In the genomic region with DNA sequence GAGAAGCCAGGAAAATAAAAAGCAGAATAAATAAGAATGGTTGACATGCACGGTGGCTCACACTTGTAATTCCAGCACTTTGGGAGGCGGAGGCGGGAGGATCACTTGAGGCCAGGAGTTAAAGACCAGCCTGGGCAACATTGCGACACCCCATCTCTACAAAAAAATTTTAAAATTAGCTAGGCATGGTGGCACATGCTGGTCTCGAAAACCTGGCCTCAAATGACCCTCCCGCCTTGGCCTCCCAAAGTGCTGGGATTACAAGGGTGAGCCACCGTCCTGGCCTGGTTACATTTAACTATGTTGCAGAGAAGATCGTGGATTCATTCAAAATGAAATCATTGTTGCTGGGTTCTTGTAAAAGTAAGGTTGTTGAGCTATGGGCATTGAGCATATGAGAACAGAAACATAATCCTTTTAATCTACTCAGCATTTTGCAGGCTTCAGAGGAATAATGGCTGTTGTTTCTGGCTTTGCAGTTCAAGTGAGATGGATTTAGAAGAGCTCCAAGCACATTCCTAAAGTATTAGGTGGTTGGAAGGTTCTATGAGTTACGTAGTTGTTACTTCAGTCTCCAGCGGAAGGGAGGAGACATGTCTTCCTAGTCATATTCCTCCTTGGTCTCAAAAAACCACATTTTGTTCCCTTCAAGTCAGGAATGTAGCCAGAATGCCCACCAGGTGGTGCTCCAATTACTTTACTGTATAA, we compare ENCODE assay signal across 8 cellular contexts. TPM values are rescaled to one million over a fixed set of nuclear protein-coding genes. Genes with fewer than 3 reads are reported as not detected.
DNase-seq lines count a peak whose midpoint lies in the region; ATAC-seq and TF ChIP-seq lines count a peak whose summit lies in the region.

No MANE protein-coding gene starts in this region.

- H3K27ac Mint-ChIP-seq in activated T-cell treated with anti-CD3 and anti-CD28 coated beads, Interleukin-2, amount 50 U/mL, for 72 hours: no peak overlapping the region

- peak overlapping the region; percentile 80 for H3K27ac ChIP-seq in AG04450 (ENCODE audit: low read depth, low read length)
- H3K27ac ChIP-seq in smooth muscle cell (ENCODE audit: low read depth): peak overlapping the region; percentile 58

- H3K36me3 ChIP-seq in smooth muscle cell (ENCODE audit: low read depth): no peaks in the 10 kb centered on the region

- peak in 1 of 2 donors; percentile 33 for ATAC-seq in activated T-cell treated with anti-CD3 and anti-CD28 coated beads, Interleukin-2, amount 50 U/mL, for 72 hours (replicated peaks in 1 of 2)
- ATAC-seq in left cardiac atrium: peak; percentile 34 to 96
- no peak for ATAC-seq in GM21528 (IDR thresholded peaks at IDR 0.05; ENCODE audit: low FRiP score, unreplicated experiment)
- no peak for ATAC-seq in HG03175 (IDR thresholded peaks at IDR 0.05; ENCODE audit: unreplicated experiment)

- TF ChIP-seq CTCF in AG04450 (IDR thresholded peaks at IDR 0.05; ENCODE audit: low read depth, low read length) (peak; percentile 57), GM12865 (IDR thresholded peaks at IDR 0.05; ENCODE audit: insufficient read depth, low read depth, low read length, missing control alignments) (peak; percentile 41), smooth muscle cell (IDR thresholded peaks at IDR 0.05; ENCODE audit: borderline replicate concordance, insufficient read depth, poor library complexity, severe bottlenecking) (peak; percentile 68)

- no peak overlapping the region for H3K4me2 ChIP-seq in smooth muscle cell

- H3K9ac ChIP-seq in smooth muscle cell (ENCODE audit: low read depth): no peak overlapping the region

- WGBS in smooth muscle cell (ENCODE audit: low lambda C conversion rate): 52% methylated on average over 10 of the region's 10 CpGs

- H3K9me3 ChIP-seq in AG04450 (ENCODE audit: control insufficient read depth, insufficient read depth, low read length) (no peaks in the 10 kb centered on the region), smooth muscle cell (replicated peaks; ENCODE audit: low read depth) (no peaks in the 10 kb centered on the region)

- H3K27me3 Mint-ChIP-seq in activated T-cell treated with anti-CD3 and anti-CD28 coated beads, Interleukin-2, amount 50 U/mL, for 72 hours (ENCODE audit: low read depth): peaks cover 17% of the 10 kb centered on the region

- H3K4me3 ChIP-seq in AG04450 (ENCODE audit: low read depth, low read length) (no peak overlapping the region), GM12865 (ENCODE audit: low read depth, low read length) (no peak overlapping the region), smooth muscle cell (no peak overlapping the region)

- peaks cover 17% of the 10 kb centered on the region for H3F3A ChIP-seq in smooth muscle cell (ENCODE audit: low read depth)

- H3K27me3 ChIP-seq in AG04450 (ENCODE audit: control insufficient read depth, insufficient read depth, low read length): no peaks in the 10 kb centered on the region
- H3K27me3 ChIP-seq in smooth muscle cell (ENCODE audit: low read depth): no peaks in the 10 kb centered on the region

- H2AFZ ChIP-seq in smooth muscle cell (ENCODE audit: low read depth): no peak overlapping the region

- POLR2A ChIA-PET in AG04450 (lab: Yijun Ruan, JAX): interaction anchor here (0.9 to 1.6 kb wide), 3 partner anchors 46 to 49 kb away, joined by 3 to 11 read pairs (median 8); a partner anchor contains a TSS

- peak; percentile 96 for DNase-seq in AG04450 (ENCODE audit: low read depth, low spot score)
- peak; percentile 50 for DNase-seq in GM12865 (ENCODE audit: low read depth)
- peak; percentile 76 for DNase-seq in NCI-H510A treated with DMSO at 0.1 percent for 48 hours (lab: John Stamatoyannopoulos, UW)
- peak; percentile 6 to 27 for DNase-seq in activated T-cell treated with anti-CD3 and anti-CD28 coated beads, Interleukin-2, amount 50 U/mL, for 72 hours
- peak; percentile 40 for DNase-seq in left cardiac atrium
- DNase-seq in smooth muscle cell (lab: John Stamatoyannopoulos, UW; ENCODE audit: unreplicated experiment): no peak

- peaks cover 26% of the 10 kb centered on the region for H3K4me1 Mint-ChIP-seq in activated T-cell treated with anti-CD3 and anti-CD28 coated beads, Interleukin-2, amount 50 U/mL, for 72 hours (ENCODE audit: low read depth)

- H3K9me3 Mint-ChIP-seq in activated T-cell treated with anti-CD3 and anti-CD28 coated beads, Interleukin-2, amount 50 U/mL, for 72 hours: no peaks in the 10 kb centered on the region

- no peaks in the 10 kb centered on the region for H3K4me1 ChIP-seq in smooth muscle cell (ENCODE audit: low read depth)

- H3K36me3 Mint-ChIP-seq in activated T-cell treated with anti-CD3 and anti-CD28 coated beads, Interleukin-2, amount 50 U/mL, for 72 hours (ENCODE audit: insufficient read depth in 2 of 2): no peaks in the 10 kb centered on the region

- H4K20me1 ChIP-seq in smooth muscle cell (ENCODE audit: low read depth): no peaks in the 10 kb centered on the region

- no peaks in the 10 kb centered on the region for H3K79me2 ChIP-seq in smooth muscle cell (ENCODE audit: low read depth)

- H3K4me3 Mint-ChIP-seq in activated T-cell treated with anti-CD3 and anti-CD28 coated beads, Interleukin-2, amount 50 U/mL, for 72 hours: no peak overlapping the region

- CTCF ChIA-PET in AG04450 (lab: Charles Lee): interaction anchor here (0.5 to 4.4 kb wide), 16 partner anchors 8 to 930 kb away, joined by 3 to 73 read pairs (median 4); a partner anchor contains a TSS

- intact Hi-C loops in left cardiac atrium (cut with DNase I): no loop called here

RNA-seq across cellular contexts. Expression of a gene that starts 45.6 kb away (rescaled TPM):
- polyA plus RNA-seq in AG04450 (2011; rRNA removed): 45.2 and 62.1 TPM in 2 replicates
- 13.1 and 27.5 TPM in 2 replicates for polyA minus RNA-seq in AG04450 (2011; rRNA and poly(A)+ RNA removed)
- total RNA-seq in activated T-cell treated with anti-CD3 and anti-CD28 coated beads, Interleukin-2, amount 50 U/mL, for 72 hours: 1 to 10 TPM; 2.0 to 2.2 TPM
- total RNA-seq in left cardiac atrium: 10 to 100 TPM; 10.7 to 13.8 TPM
- total RNA-seq in smooth muscle cell: 95.3 and 112 TPM in 2 replicates
- polyA plus RNA-seq in smooth muscle cell: 46.3 and 51.4 TPM in 2 replicates

RNA-seq across cellular contexts. Expression of a gene that starts 49.7 kb away (rescaled TPM):
- 23.8 and 30.2 TPM in 2 replicates for polyA plus RNA-seq in AG04450 (2011; rRNA removed)
- 27.9 and 38.4 TPM in 2 replicates for polyA minus RNA-seq in AG04450 (2011; rRNA and poly(A)+ RNA removed)
- total RNA-seq in activated T-cell treated with anti-CD3 and anti-CD28 coated beads, Interleukin-2, amount 50 U/mL, for 72 hours: 10 to 100 TPM; 27.2 to 33.6 TPM
- total RNA-seq in left cardiac atrium: 1 to 10 TPM; 4.2 to 4.4 TPM
- total RNA-seq in smooth muscle cell: 13.7 and 18.1 TPM in 2 replicates
- 6.3 and 7.0 TPM in 2 replicates for polyA plus RNA-seq in smooth muscle cell

Comparison
In these comparisons a context has a peak if more than half of its experiments do, and no peak if none do; other contexts are left out.
1. ATAC-seq: peak in left cardiac atrium (2 of 2); none in GM21528 (single experiment) and HG03175 (single experiment).
2. Peak in every context shown above with its lines, with median percentiles within 50 percentile points of each other: CTCF ChIP-seq.